8 cellular contexts compared by ENCODE assay signal in the genomic region with DNA sequence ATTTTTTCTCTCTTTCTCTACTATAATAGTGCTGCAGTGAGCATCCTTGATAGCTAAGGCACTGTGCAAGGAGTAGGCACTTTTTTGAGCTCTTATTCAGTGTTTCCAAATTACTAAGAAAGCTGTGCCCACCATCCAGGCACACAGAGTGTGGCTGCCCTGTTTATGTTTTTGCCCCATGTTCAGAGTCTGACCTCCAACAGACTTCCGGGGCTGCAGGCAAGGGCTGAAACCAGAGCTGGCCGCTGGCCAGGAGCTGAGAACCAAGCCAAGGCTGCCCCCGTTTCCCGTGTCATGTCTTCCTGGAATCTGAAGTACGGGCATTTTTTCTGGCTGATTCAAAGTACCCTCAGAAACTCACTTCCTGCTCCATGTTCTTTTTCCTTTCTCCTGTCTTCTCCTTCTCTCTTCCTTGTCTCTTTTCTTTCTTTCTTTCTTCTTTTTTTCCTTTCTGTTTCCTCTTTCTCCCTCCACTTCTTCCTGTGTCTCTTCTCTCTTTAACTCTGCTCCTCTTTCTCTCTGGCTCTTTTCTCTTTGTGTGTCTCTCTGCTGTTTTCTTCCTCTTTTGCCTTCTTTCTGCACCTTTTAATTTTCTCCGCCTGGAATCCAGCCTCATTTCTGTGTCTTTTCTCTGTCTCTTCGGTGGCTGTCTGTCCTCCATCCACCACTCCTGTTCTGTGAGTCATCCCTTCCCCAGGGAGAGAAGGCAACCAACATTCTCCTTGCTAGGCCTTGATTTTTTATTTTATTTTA. TPM values are rescaled to one million over a fixed set of nuclear protein-coding genes. Genes with fewer than 3 reads are reported as not detected.
DNase-seq lines count a peak whose midpoint lies in the region; ATAC-seq and TF ChIP-seq lines count a peak whose summit lies in the region.

No MANE protein-coding gene starts in this region.

- TF ChIP-seq CTCF in OCI-LY1 (IDR thresholded peaks at IDR 0.05; ENCODE audit: low read length) (no peak), astrocyte of the spinal cord (IDR thresholded peaks at IDR 0.05; ENCODE audit: low read depth, low read length) (no peak)

- H3F3A ChIP-seq in OCI-LY1 (ENCODE audit: insufficient read depth, low read length): no peaks in the 10 kb centered on the region

- in situ Hi-C loops in astrocyte of the spinal cord (cut with HindIII; ENCODE audit: low sequenced_read_pairs): no loop called here

- H3K4me3 ChIP-seq in OCI-LY1 (ENCODE audit: low read depth, low read length, poor library complexity, severe bottlenecking) (peak overlapping the region; percentile 19), astrocyte of the spinal cord (ENCODE audit: low read depth, low read length) (peak overlapping the region; percentile 10)

- no peaks in the 10 kb centered on the region for H3K9me3 ChIP-seq in OCI-LY1 (ENCODE audit: low read length)

- H2AFZ ChIP-seq in OCI-LY1 (ENCODE audit: low read length): peak overlapping the region; percentile 44

- no peaks in the 10 kb centered on the region for H3K36me3 ChIP-seq in OCI-LY1 (ENCODE audit: insufficient read depth, low read length)

- no peaks in the 10 kb centered on the region for H3K9me2 ChIP-seq in OCI-LY1 (ENCODE audit: low read depth, low read length)

- peak overlapping the region; percentile 37 for H3K4me2 ChIP-seq in OCI-LY1 (ENCODE audit: low read length)

- no peaks in the 10 kb centered on the region for H3K27me3 ChIP-seq in OCI-LY1 (ENCODE audit: insufficient read depth, low read length)

- H3K79me2 ChIP-seq in OCI-LY1 (ENCODE audit: insufficient read depth, low read length): no peaks in the 10 kb centered on the region

- peak overlapping the region; percentile 24; the same call in 1 of the 2 replicates for H3K9ac ChIP-seq in OCI-LY1 (ENCODE audit: low read length)

- H3K27ac ChIP-seq in OCI-LY1 (ENCODE audit: low read depth, low read length, poor library complexity, severe bottlenecking): peak overlapping the region; percentile 60

- peak; percentile 76 for ATAC-seq in HG03108 (IDR thresholded peaks at IDR 0.05; ENCODE audit: unreplicated experiment)
- ATAC-seq in GM19455 (IDR thresholded peaks at IDR 0.05; ENCODE audit: unreplicated experiment): no peak

- no peaks in the 10 kb centered on the region for H4K20me1 ChIP-seq in OCI-LY1 (ENCODE audit: insufficient read depth, low read length)

- DNase-seq in A172 (ENCODE audit: low spot score) (peak; percentile 83), GF-D8 (lab: John Stamatoyannopoulos, UW) (peak; percentile 71), astrocyte of the spinal cord (ENCODE audit: low read depth, low spot score) (peak; percentile 80), kidney glomerular epithelial cell (lab: John Stamatoyannopoulos, UW) (peak; percentile 78)
- DNase-seq in stimulated activated CD4-positive, alpha-beta T cell treated with anti-CD3 and anti-CD28 coated beads, Interleukin-4, amount 100 ng/mL, for 1 hour: peak; percentile 3

- peaks cover 19% of the 10 kb centered on the region for H3K4me1 ChIP-seq in OCI-LY1 (ENCODE audit: insufficient read depth, low read length, severe bottlenecking)

RNA-seq across cellular contexts. Expression of a gene that starts 17.0 kb away (rescaled TPM):
- 0.09 TPM in 1 of 2 replicates, not detected in the other for total RNA-seq in A172 (2014; rRNA removed; shearing (Covaris generic))

RNA-seq across cellular contexts. Expression of a gene that starts 23.6 kb away (rescaled TPM):
- not detected in 2 replicates for total RNA-seq in A172 (2014; rRNA removed; shearing (Covaris generic))

RNA-seq across cellular contexts. Expression of a gene that starts 39.6 kb away (rescaled TPM):
- 174 and 231 TPM in 2 replicates for total RNA-seq in A172 (2014; rRNA removed; shearing (Covaris generic))

RNA-seq across cellular contexts. Expression of a gene that starts 45.6 kb away (rescaled TPM):
- total RNA-seq in A172 (2014; rRNA removed; shearing (Covaris generic)): 25.8 and 26.5 TPM in 2 replicates

Comparison
In these comparisons a context has a peak if more than half of its experiments do, and no peak if none do; other contexts are left out.
1. DNase-seq: peak in every context shown above with its lines; median percentile 83 in A172; 80 in astrocyte of the spinal cord; 78 in kidney glomerular epithelial cell; 71 in GF-D8; 3 in stimulated activated CD4-positive, alpha-beta T cell treated with anti-CD3 and anti-CD28 coated beads, Interleukin-4, amount 100 ng/mL, for 1 hour.